ENCODE assay signal across 3 cellular contexts in genomic region chr12:132127041-132127440, GRCh38.
"Had no signal": no experiment of that assay in that cellular context is flagged by ENCODE, and none has a peak within 500 bp of the region (broad histone marks: within the 10 kb centered on the region; RNA-seq: fewer than 3 reads in every experiment).

No MANE protein-coding gene starts in this region.

- DNase-seq: GDM1, GF-D8 had no signal

- H3K4me3 ChIP-seq: GM12878 had no signal

- ATAC-seq: GM12878 had no signal
